Comparison of ENCODE assay signal across 19 cellular contexts in genomic region chr6:157562997-157563396, GRCh38.
DNase-seq lines count a peak whose midpoint lies in the region; ATAC-seq, FAIRE-seq and TF ChIP-seq lines count a peak whose summit lies in the region.
"Had no signal": no experiment of that assay in that cellular context is flagged by ENCODE, and none has a peak within 500 bp of the region (broad histone marks: within the 10 kb centered on the region; RNA-seq: fewer than 3 reads in every experiment).

No MANE protein-coding gene starts in this region.

- no peaks in the 10 kb centered on the region for H3K9me3 ChIP-seq in K562 (replicated peaks; ENCODE audit: control insufficient read depth, insufficient read depth, low read depth, low read length)
- no peaks in the 10 kb centered on the region for H3K9me3 ChIP-seq in upper lobe of right lung
- H3K9me3 ChIP-seq in tibial nerve: no peaks in the 10 kb centered on the region
- H3K9me3 ChIP-seq: SJSA1 had no signal

- no peak for TF ChIP-seq CTCF in activated CD8-positive, alpha-beta T cell treated with anti-CD3 and anti-CD28 coated beads for 36 hours (IDR thresholded peaks at IDR 0.05)
- TF ChIP-seq CTCF in K562 (IDR thresholded peaks at IDR 0.05 in 2 of 3, conservative IDR thresholded peaks at IDR 0.05 in 1 of 3; ENCODE audit: insufficient read depth in 2 of 3, low read depth in 1 of 3, low read length in 3 of 3) (no peak), upper lobe of right lung (IDR thresholded peaks at IDR 0.05) (no peak), tibial nerve (IDR thresholded peaks at IDR 0.05) (no peak)

- no peaks in the 10 kb centered on the region for H4K20me1 ChIP-seq in K562 (replicated peaks; ENCODE audit: control insufficient read depth, insufficient read depth, low read length)

- intact Hi-C loops in activated CD8-positive, alpha-beta T cell treated with anti-CD3 and anti-CD28 coated beads for 36 hours (cut with micrococcal nuclease): loop anchor here (10.0 kb wide), 1 partner anchor 98 kb away; no protein-coding TSS in a partner anchor
- intact Hi-C loops in K562 (cut with micrococcal nuclease) (no loop called here), upper lobe of right lung (cut with DNase I) (no loop called here)

- H2AFZ ChIP-seq in K562 (ENCODE audit: low read depth, low read length): no peak overlapping the region
- H2AFZ ChIP-seq: GM23338 had no signal

- no peak for ATAC-seq in activated CD8-positive, alpha-beta T cell treated with anti-CD3 and anti-CD28 coated beads, Interleukin-2, amount 10 ng/mL, durations not matched to agents 7 days and 5 days
- no peak for ATAC-seq in activated CD8-positive, alpha-beta T cell treated with anti-CD3 and anti-CD28 coated beads for 36 hours
- no peak for ATAC-seq in K562
- peak; percentile 20 for ATAC-seq in upper lobe of right lung
- ATAC-seq in GM19023 (IDR thresholded peaks at IDR 0.05; ENCODE audit: unreplicated experiment): no peak
- ATAC-seq: GM23338 had no signal

- no peak for TF ChIP-seq EP300 in K562 (IDR thresholded peaks at IDR 0.05; ENCODE audit: low read length)
- TF ChIP-seq EP300 in tibial nerve (IDR thresholded peaks at IDR 0.05): no peak

- no peak overlapping the region for H3K4me3 Mint-ChIP-seq in activated CD8-positive, alpha-beta T cell treated with anti-CD3 and anti-CD28 coated beads, Interleukin-2, amount 10 ng/mL, durations not matched to agents 7 days and 5 days
- no peak overlapping the region for H3K4me3 Mint-ChIP-seq in activated CD8-positive, alpha-beta T cell treated with anti-CD3 and anti-CD28 coated beads for 36 hours
- H3K4me3 Mint-ChIP-seq: GM23338 had no signal

- H3K9me1 ChIP-seq in K562 (ENCODE audit: control insufficient read depth, insufficient read depth, low read length): no peaks in the 10 kb centered on the region

- TF ChIP-seq POLR2A in K562 (conservative IDR thresholded peaks at IDR 0.05) (no peak), tibial nerve (IDR thresholded peaks at IDR 0.05) (no peak)

- no peak overlapping the region for H3K4me2 ChIP-seq in K562 (ENCODE audit: insufficient read depth, low read length)
- H3K4me2 ChIP-seq: GM23338 had no signal

- H3K36me3 ChIP-seq in K562 (ENCODE audit: control insufficient read depth, insufficient read depth, low read length) (peaks cover 4% of the 10 kb centered on the region; the same call in 1 of the 3 replicates), upper lobe of right lung (no peaks in the 10 kb centered on the region), tibial nerve (peaks cover 0 to 16% (median 0%) of the 10 kb centered on the region in 3 donors)
- H3K36me3 ChIP-seq: SJSA1 had no signal

- H3K36me3 Mint-ChIP-seq in activated CD8-positive, alpha-beta T cell treated with anti-CD3 and anti-CD28 coated beads, Interleukin-2, amount 10 ng/mL, durations not matched to agents 7 days and 5 days (ENCODE audit: low read depth): peaks cover 54% of the 10 kb centered on the region
- peaks cover 2% of the 10 kb centered on the region for H3K36me3 Mint-ChIP-seq in activated CD8-positive, alpha-beta T cell treated with anti-CD3 and anti-CD28 coated beads for 36 hours (ENCODE audit: low read depth)

- 0 out of 4 replicates have a peak overlapping the region, but pooled peaks of 1 of the 2 experiments have one; percentile 9 for H3K9ac ChIP-seq in K562 (ENCODE audit: insufficient read depth in 1 of 2, low read depth in 2 of 2, low read length in 2 of 2)

- no TSS peak for BruUV-seq in K562 (replicated peaks; lab: Mats Ljungman, UMichigan)

- TF ChIP-seq RAD21 in K562 (CRISPR knock-in tag; conservative IDR thresholded peaks at IDR 0.05 in 1 of 2, IDR thresholded peaks at IDR 0.05 in 1 of 2): no peak

- H3K4me1 ChIP-seq in K562 (replicated peaks in 1 of 2; ENCODE audit: control insufficient read depth in 2 of 2, insufficient read depth in 2 of 2, low read length in 2 of 2): 0 out of 5 replicates have a peak, but pooled peaks cover 0 to 3% of the 10 kb centered on the region in 2 experiments
- H3K4me1 ChIP-seq in upper lobe of right lung: no peaks in the 10 kb centered on the region
- peaks cover 0 to 20% (median 0%) of the 10 kb centered on the region in 4 donors for H3K4me1 ChIP-seq in tibial nerve
- H3K4me1 ChIP-seq: SJSA1 had no signal

- WGBS in K562 (ENCODE audit: insufficient coverage, low coverage, missing lambda C conversion rate): 76% methylated on average over 11 of the region's 11 CpGs
- 87 to 90% methylated on average over 10 to 11 of the region's 11 CpGs for WGBS in tibial nerve, 2 donors

- no peaks in the 10 kb centered on the region for H3K9me3 Mint-ChIP-seq in activated CD8-positive, alpha-beta T cell treated with anti-CD3 and anti-CD28 coated beads, Interleukin-2, amount 10 ng/mL, durations not matched to agents 7 days and 5 days (ENCODE audit: insufficient read depth)
- H3K9me3 Mint-ChIP-seq in activated CD8-positive, alpha-beta T cell treated with anti-CD3 and anti-CD28 coated beads for 36 hours: peaks cover 2% of the 10 kb centered on the region

- POLR2A ChIA-PET in activated CD8-positive, alpha-beta T cell treated with anti-CD3 and anti-CD28 coated beads, Interleukin-2, amount 10 ng/mL, durations not matched to agents 7 days and 5 days (lab: Charles Lee): interaction anchor here (1.1 kb wide), 1 partner anchor 36 kb away, joined by 3 read pairs; no protein-coding TSS in a partner anchor
- POLR2A ChIA-PET in activated CD8-positive, alpha-beta T cell treated with anti-CD3 and anti-CD28 coated beads for 36 hours (lab: Charles Lee): no interaction called here
- POLR2A ChIA-PET in K562 (lab: Yijun Ruan, JAX): interaction anchor here (1.2 kb wide), 1 partner anchor 21 kb away, joined by 3 read pairs; no protein-coding TSS in a partner anchor

- H3K27ac Mint-ChIP-seq in activated CD8-positive, alpha-beta T cell treated with anti-CD3 and anti-CD28 coated beads, Interleukin-2, amount 10 ng/mL, durations not matched to agents 7 days and 5 days: peak overlapping the region; percentile 75
- no peak overlapping the region for H3K27ac Mint-ChIP-seq in activated CD8-positive, alpha-beta T cell treated with anti-CD3 and anti-CD28 coated beads for 36 hours
- H3K27ac Mint-ChIP-seq: GM23338 had no signal

- peaks cover 79% of the 10 kb centered on the region for H3K4me1 Mint-ChIP-seq in activated CD8-positive, alpha-beta T cell treated with anti-CD3 and anti-CD28 coated beads, Interleukin-2, amount 10 ng/mL, durations not matched to agents 7 days and 5 days (ENCODE audit: low read depth)
- H3K4me1 Mint-ChIP-seq in activated CD8-positive, alpha-beta T cell treated with anti-CD3 and anti-CD28 coated beads for 36 hours (ENCODE audit: low read depth): peaks cover 45% of the 10 kb centered on the region

- H3K4me3 ChIP-seq in K562 (no peak overlapping the region), upper lobe of right lung (no peak overlapping the region), tibial nerve (no peak overlapping the region)
- H3K4me3 ChIP-seq: GM23338, SJSA1 had no signal

- H3K27me3 Mint-ChIP-seq in activated CD8-positive, alpha-beta T cell treated with anti-CD3 and anti-CD28 coated beads, Interleukin-2, amount 10 ng/mL, durations not matched to agents 7 days and 5 days (ENCODE audit: low read depth): no peaks in the 10 kb centered on the region
- H3K27me3 Mint-ChIP-seq in activated CD8-positive, alpha-beta T cell treated with anti-CD3 and anti-CD28 coated beads for 36 hours: no peaks in the 10 kb centered on the region

- H3K27ac ChIP-seq in K562 (ENCODE audit: extremely low read depth, low read depth, low read length) (no peak overlapping the region), upper lobe of right lung (peak overlapping the region; percentile 6), tibial nerve (no peak overlapping the region)
- H3K27ac ChIP-seq: 22Rv1, C4-2B, RWPE1, SJSA1 had no signal

- peak; percentile 19 for DNase-seq in activated CD8-positive, alpha-beta T cell treated with anti-CD3 and anti-CD28 coated beads, Interleukin-2, amount 10 ng/mL, durations not matched to agents 7 days and 5 days
- DNase-seq in activated CD8-positive, alpha-beta T cell treated with anti-CD3 and anti-CD28 coated beads for 36 hours: no peak
- no peak for DNase-seq in K562 (ENCODE audit: extremely low read depth in 1 of 4, low spot score in 3 of 4)
- DNase-seq in medulla oblongata (ENCODE audit: extremely low spot score): peak; percentile 67
- no peak for DNase-seq in upper lobe of right lung
- DNase-seq in tibial nerve (ENCODE audit: low spot score in 2 of 2): no peak
- no peak for DNase-seq in MV-4-11 (lab: John Stamatoyannopoulos, UW)
- DNase-seq: DMS153, Karpas-422, NCI-H1417, NCI-H1930, NCI-H510A treated with DMSO at 0.1 percent for 48 hours, OCI-M1 had no signal

- in situ Hi-C loops in K562 (cut with MboI): no loop called here

- H3K79me2 ChIP-seq in K562 (ENCODE audit: control insufficient read depth, insufficient read depth, low read length): no peaks in the 10 kb centered on the region

- no peaks in the 10 kb centered on the region for H3K27me3 ChIP-seq in K562 (ENCODE audit: control insufficient read depth in 2 of 2, insufficient read depth in 2 of 2, low read length in 2 of 2)
- H3K27me3 ChIP-seq in upper lobe of right lung: no peaks in the 10 kb centered on the region
- H3K27me3 ChIP-seq in tibial nerve: no peaks in the 10 kb centered on the region
- H3K27me3 ChIP-seq: SJSA1 had no signal

- FAIRE-seq in K562 (lab: Jason Lieb, UNC): no peak

- CTCF ChIA-PET in activated CD8-positive, alpha-beta T cell treated with anti-CD3 and anti-CD28 coated beads, Interleukin-2, amount 10 ng/mL, durations not matched to agents 7 days and 5 days (lab: Charles Lee): interaction anchor here (1.0 kb wide), 1 partner anchor 35 kb away, joined by 4 read pairs; no protein-coding TSS in a partner anchor
- CTCF ChIA-PET in activated CD8-positive, alpha-beta T cell treated with anti-CD3 and anti-CD28 coated beads for 36 hours (lab: Charles Lee): no interaction called here
- CTCF ChIA-PET in K562 (lab: Yijun Ruan, JAX; ENCODE audit: low intra/inter-chr PET ratio): no interaction called here

TF ChIP-seq in K562, 482 proteins besides CTCF, POLR2A, EP300 and RAD21:
- TF ChIP-seq POLR2G (IDR thresholded peaks at IDR 0.05; ENCODE audit: low read depth, low read length): 0 out of 2 replicates have a peak, but pooled peaks have one; percentile 46
- TF ChIP-seq THRA (IDR thresholded peaks at IDR 0.05): no peak
- no peak for TF ChIP-seq NR2F6 (CRISPR knock-in tag; IDR thresholded peaks at IDR 0.05)
- no peak for TF ChIP-seq ZNF23 (CRISPR knock-in tag; IDR thresholded peaks at IDR 0.05)
- TF ChIP-seq TAF9B (IDR thresholded peaks at IDR 0.05; ENCODE audit: partially characterized antibody): no peak

Comparison
In these comparisons a context has a peak if more than half of its experiments do, and no peak if none do; other contexts are left out.
1. DNase-seq: peak in activated CD8-positive, alpha-beta T cell treated with anti-CD3 and anti-CD28 coated beads, Interleukin-2, amount 10 ng/mL, durations not matched to agents 7 days and 5 days (single experiment) and medulla oblongata (single experiment); none in activated CD8-positive, alpha-beta T cell treated with anti-CD3 and anti-CD28 coated beads for 36 hours (single experiment), K562 (0 of 4), upper lobe of right lung (single experiment), tibial nerve (0 of 2) and MV-4-11 (single experiment).